1 cellular context compared by ENCODE assay signal in genomic region chr17:40577611-40578065, GRCh38.
TF ChIP-seq lines count a peak whose summit lies in the region.

No MANE protein-coding gene starts in this region.

TF ChIP-seq in GM12878, 131 proteins besides CTCF, POLR2A, EP300 and RAD21 (continued from another document and continues in another):
- TF ChIP-seq ZBTB11 (CRISPR knock-in tag; IDR thresholded peaks at IDR 0.05): no peak
- peak; percentile 75 to 82; a peak in 3 of 4 replicates for TF ChIP-seq BHLHE40 (IDR thresholded peaks at IDR 0.05; ENCODE audit: borderline replicate concordance in 1 of 2, low read depth in 2 of 2, low read length in 1 of 2)
- peak; percentile 97 for TF ChIP-seq EED (IDR thresholded peaks at IDR 0.05; ENCODE audit: low read depth)
- TF ChIP-seq ZZZ3 (IDR thresholded peaks at IDR 0.05; ENCODE audit: control insufficient read depth, insufficient read length, low read depth): no peak
- no peak for TF ChIP-seq TAF1 (IDR thresholded peaks at IDR 0.05; ENCODE audit: borderline replicate concordance, low read depth, low read length)
- no peak for TF ChIP-seq KAT2A (conservative IDR thresholded peaks at IDR 0.05; ENCODE audit: control insufficient read depth, low read depth, low read length)
- TF ChIP-seq ZNF24 (IDR thresholded peaks at IDR 0.05): no peak
- TF ChIP-seq PRDM15 (CRISPR knock-in tag; IDR thresholded peaks at IDR 0.05): no peak
- TF ChIP-seq WRNIP1 (IDR thresholded peaks at IDR 0.05; ENCODE audit: borderline replicate concordance, low read depth, low read length): no peak
- peak; percentile 96 to 97 for TF ChIP-seq IKZF2 (IDR thresholded peaks at IDR 0.05)
- TF ChIP-seq NKRF (conservative IDR thresholded peaks at IDR 0.05): no peak
- TF ChIP-seq SMAD5 (IDR thresholded peaks at IDR 0.05; ENCODE audit: low read depth): no peak
- TF ChIP-seq KLF5 (IDR thresholded peaks at IDR 0.05; ENCODE audit: partially characterized antibody): no peak
- TF ChIP-seq ATF2 (IDR thresholded peaks at IDR 0.05; ENCODE audit: low read length): peak; percentile 86
- no peak for TF ChIP-seq ZBTB40 (IDR thresholded peaks at IDR 0.05; ENCODE audit: borderline replicate concordance)
- no peak for TF ChIP-seq MEF2A (IDR thresholded peaks at IDR 0.05; ENCODE audit: insufficient read depth, low read depth, low read length)
- TF ChIP-seq SMARCA5 (IDR thresholded peaks at IDR 0.05): no peak
- TF ChIP-seq NR2C1 (IDR thresholded peaks at IDR 0.05): peak; percentile 71
- no peak for TF ChIP-seq USF2 (IDR thresholded peaks at IDR 0.05; ENCODE audit: borderline replicate concordance, low read depth, low read length)
- no peak for TF ChIP-seq CEBPZ (IDR thresholded peaks at IDR 0.05; ENCODE audit: low read depth, low read length)
- TF ChIP-seq SMAD1 (IDR thresholded peaks at IDR 0.05; ENCODE audit: low read depth, partially characterized antibody): peak; percentile 60
- TF ChIP-seq NFIC (IDR thresholded peaks at IDR 0.05; ENCODE audit: low read depth, low read length): peak; percentile 92
- TF ChIP-seq ZSCAN29 (IDR thresholded peaks at IDR 0.05): no peak
- TF ChIP-seq CREM (IDR thresholded peaks at IDR 0.05; ENCODE audit: low read depth): peak; percentile 93
- peak; percentile 96 for TF ChIP-seq ATF7 (IDR thresholded peaks at IDR 0.05; ENCODE audit: low read depth)
- peak; percentile 74; the same call in 1 of the 2 replicates for TF ChIP-seq BACH1 (IDR thresholded peaks at IDR 0.05; ENCODE audit: borderline replicate concordance)
- TF ChIP-seq RAD51 (IDR thresholded peaks at IDR 0.05): no peak
- TF ChIP-seq E2F8 (IDR thresholded peaks at IDR 0.05; ENCODE audit: low read depth, partially characterized antibody): peak; percentile 69
- TF ChIP-seq SREBF2 (IDR thresholded peaks at IDR 0.05; ENCODE audit: low read length): no peak
- peak; percentile 48; the same call in 1 of the 2 replicates for TF ChIP-seq GABPA (IDR thresholded peaks at IDR 0.05; ENCODE audit: low read depth)
- peak; percentile 85 for TF ChIP-seq SKIL (IDR thresholded peaks at IDR 0.05; ENCODE audit: low read depth, poor library complexity, severe bottlenecking)
